ENCODE assay signal across 14 cellular contexts in genomic region chr15:57784081-57784488, GRCh38.
DNase-seq lines count a peak whose midpoint lies in the region; ATAC-seq, FAIRE-seq and TF ChIP-seq lines count a peak whose summit lies in the region.
"Had no signal": no experiment of that assay in that cellular context is flagged by ENCODE, and none has a peak within 500 bp of the region (broad histone marks: within the 10 kb centered on the region; RNA-seq: fewer than 3 reads in every experiment).

No MANE protein-coding gene starts in this region.

- H2BK15ac ChIP-seq in mesendoderm (replicated peaks; ENCODE audit: low read depth) = no peak overlapping the region

- H3K23ac ChIP-seq in mesendoderm (ENCODE audit: low read length) = no peak overlapping the region

- no peak overlapping the region for H3K4me3 Mint-ChIP-seq in stimulated activated memory B cell treated with anti-CD40 and anti-IgM and Interleukin-4, amounts not matched to agents 10 μg/mL and 1 μg/mL and 100 μg/mL, for 72 hours
- H3K4me3 Mint-ChIP-seq: activated CD4-positive, alpha-beta memory T cell treated with anti-CD3 and anti-CD28 coated beads, Interleukin-2, amount 10 ng/mL, durations not matched to agents 7 days and 5 days; activated naive CD8-positive, alpha-beta T cell treated with anti-CD3 and anti-CD28 coated beads for 36 hours had no signal

- H3K9ac ChIP-seq in endothelial cell of umbilical vein (replicated peaks; ENCODE audit: extremely low read depth, insufficient read depth, low read length) = no peak overlapping the region
- no peak overlapping the region for H3K9ac ChIP-seq in mesendoderm (ENCODE audit: low read length)

- H3K27ac Mint-ChIP-seq in stimulated activated memory B cell treated with anti-CD40 and anti-IgM and Interleukin-4, amounts not matched to agents 10 μg/mL and 1 μg/mL and 100 μg/mL, for 72 hours = no peak overlapping the region
- H3K27ac Mint-ChIP-seq: activated CD4-positive, alpha-beta memory T cell treated with anti-CD3 and anti-CD28 coated beads, Interleukin-2, amount 10 ng/mL, durations not matched to agents 7 days and 5 days; activated naive CD8-positive, alpha-beta T cell treated with anti-CD3 and anti-CD28 coated beads for 36 hours had no signal

- H3K36me3 ChIP-seq in endothelial cell of umbilical vein (ENCODE audit: control insufficient read depth in 2 of 2, extremely low read depth in 1 of 2, insufficient read depth in 2 of 2, low read length in 2 of 2) (no peaks in the 10 kb centered on the region), mucosa of descending colon (ENCODE audit: low read depth) (no peaks in the 10 kb centered on the region), mesendoderm (ENCODE audit: control insufficient read depth, insufficient read depth, low read length) (no peaks in the 10 kb centered on the region)
- H3K36me3 ChIP-seq: thyroid gland had no signal

- H2BK5ac ChIP-seq in mesendoderm (ENCODE audit: low read length) = no peak overlapping the region

- WGBS in mesendoderm (ENCODE audit: extremely low coverage, insufficient coverage, low lambda C conversion rate) = no CpG with 5 or more reads among the region's 4 CpGs

- DNase-seq in AG08395 (ENCODE audit: low spot score) = peak; percentile 85
- peak; percentile 94 for DNase-seq in M059J (ENCODE audit: low read depth)
- DNase-seq in endothelial cell of umbilical vein (ENCODE audit: low read depth, low spot score) = peak; percentile 14
- DNase-seq in mucosa of descending colon = no peak
- DNase-seq in activated T-cell treated with anti-CD3 and anti-CD28 coated beads, Interleukin-2, amount 50 U/mL, for 1 hour = no peak
- DNase-seq in AG08396 (ENCODE audit: low spot score) = no peak
- DNase-seq in mesendoderm = no peak
- DNase-seq: activated CD4-positive, alpha-beta memory T cell treated with anti-CD3 and anti-CD28 coated beads, Interleukin-2, amount 10 ng/mL, durations not matched to agents 7 days and 5 days; activated naive CD8-positive, alpha-beta T cell treated with anti-CD3 and anti-CD28 coated beads for 36 hours; effector memory CD4-positive, alpha-beta T cell; SW 1271; thyroid gland had no signal

- no peaks in the 10 kb centered on the region for H3K9me3 Mint-ChIP-seq in stimulated activated memory B cell treated with anti-CD40 and anti-IgM and Interleukin-4, amounts not matched to agents 10 μg/mL and 1 μg/mL and 100 μg/mL, for 72 hours
- H3K9me3 Mint-ChIP-seq: activated CD4-positive, alpha-beta memory T cell treated with anti-CD3 and anti-CD28 coated beads, Interleukin-2, amount 10 ng/mL, durations not matched to agents 7 days and 5 days; activated naive CD8-positive, alpha-beta T cell treated with anti-CD3 and anti-CD28 coated beads for 36 hours had no signal

- H2AK5ac ChIP-seq in mesendoderm (ENCODE audit: low read length) = no peak overlapping the region

- no peak overlapping the region for H3K4me3 ChIP-seq in endothelial cell of umbilical vein (replicated peaks in 1 of 3; ENCODE audit: insufficient read depth in 1 of 3, low read depth in 1 of 3, low read length in 3 of 3)
- no peak overlapping the region for H3K4me3 ChIP-seq in mucosa of descending colon
- no peak overlapping the region for H3K4me3 ChIP-seq in mesendoderm (ENCODE audit: low read length)
- H3K4me3 ChIP-seq: A549, thyroid gland had no signal

- no peak overlapping the region for H3K4ac ChIP-seq in mesendoderm (ENCODE audit: low read depth, low read length)

- dilution Hi-C loops in endothelial cell of umbilical vein (cut with MboI; ENCODE audit: extremely low pct_ligation_motif_present, low sequenced_read_pairs) = no loop called here

- H2BK120ac ChIP-seq in mesendoderm (ENCODE audit: low read depth, low read length) = no peak overlapping the region

- H3K9me3 ChIP-seq in endothelial cell of umbilical vein (replicated peaks; ENCODE audit: control insufficient read depth, insufficient read depth, low read length) (no peaks in the 10 kb centered on the region), mucosa of descending colon (no peaks in the 10 kb centered on the region)
- H3K9me3 ChIP-seq: A549, thyroid gland had no signal

- intact Hi-C loops in endothelial cell of umbilical vein (cut with micrococcal nuclease) = no loop called here
- intact Hi-C loops in mucosa of descending colon (cut with DNase I, micrococcal nuclease) = no loop called here

- H3K27me3 Mint-ChIP-seq in stimulated activated memory B cell treated with anti-CD40 and anti-IgM and Interleukin-4, amounts not matched to agents 10 μg/mL and 1 μg/mL and 100 μg/mL, for 72 hours = peaks cover 31% of the 10 kb centered on the region

- H3K79me1 ChIP-seq in mesendoderm (ENCODE audit: low read length) = no peaks in the 10 kb centered on the region

- no peak for TF ChIP-seq POLR2A in endothelial cell of umbilical vein (IDR thresholded peaks at IDR 0.05; ENCODE audit: low read depth, low read length)

- H3K4me1 Mint-ChIP-seq in stimulated activated memory B cell treated with anti-CD40 and anti-IgM and Interleukin-4, amounts not matched to agents 10 μg/mL and 1 μg/mL and 100 μg/mL, for 72 hours = no peaks in the 10 kb centered on the region

- peak overlapping the region; percentile 9 for H2AFZ ChIP-seq in endothelial cell of umbilical vein (ENCODE audit: low read depth, low read length)

- H3K36me3 Mint-ChIP-seq in stimulated activated memory B cell treated with anti-CD40 and anti-IgM and Interleukin-4, amounts not matched to agents 10 μg/mL and 1 μg/mL and 100 μg/mL, for 72 hours = no peaks in the 10 kb centered on the region

- CTCF ChIA-PET in endothelial cell of umbilical vein (lab: Charles Lee) = interaction anchor here (0.9 to 1.9 kb wide), 3 partner anchors 33 to 77 kb away, joined by 3 to 7 read pairs (median 6); no protein-coding TSS in a partner anchor

- FAIRE-seq in endothelial cell of umbilical vein (lab: Jason Lieb, UNC) = no peak
- FAIRE-seq: A549 had no signal

- no peak overlapping the region for H4K8ac ChIP-seq in mesendoderm (ENCODE audit: low read depth, low read length)

- H3K56ac ChIP-seq in mesendoderm (ENCODE audit: low read length) = no peak overlapping the region

- H3K4me2 ChIP-seq in endothelial cell of umbilical vein (ENCODE audit: insufficient read depth, low read length) (no peak overlapping the region), mesendoderm (ENCODE audit: low read length) (no peak overlapping the region)
- H3K4me2 ChIP-seq: A549 had no signal

- H3K27ac ChIP-seq in endothelial cell of umbilical vein (ENCODE audit: insufficient read depth, low read depth, low read length) = no peak overlapping the region
- no peak overlapping the region for H3K27ac ChIP-seq in mesendoderm (ENCODE audit: low read depth, low read length)
- H3K27ac ChIP-seq: A549 had no signal

- peaks cover 9% of the 10 kb centered on the region for H3K4me1 ChIP-seq in endothelial cell of umbilical vein (ENCODE audit: control insufficient read depth, extremely low read depth, insufficient read depth, low read length)
- H3K4me1 ChIP-seq in mucosa of descending colon (ENCODE audit: low read depth) = no peaks in the 10 kb centered on the region
- no peaks in the 10 kb centered on the region for H3K4me1 ChIP-seq in mesendoderm (ENCODE audit: control insufficient read depth, low read depth, low read length)
- H3K4me1 ChIP-seq: A549, thyroid gland had no signal

- H3K27me3 ChIP-seq in endothelial cell of umbilical vein (ENCODE audit: control insufficient read depth in 2 of 2, insufficient read depth in 2 of 2, low read length in 2 of 2) = no peaks in the 10 kb centered on the region
- no peaks in the 10 kb centered on the region for H3K27me3 ChIP-seq in mesendoderm (ENCODE audit: insufficient read depth, low read length, poor library complexity)
- H3K27me3 ChIP-seq: thyroid gland had no signal

- H3K9me1 ChIP-seq in endothelial cell of umbilical vein (replicated peaks; ENCODE audit: control insufficient read depth, extremely low read depth, insufficient read depth, low read length) = no peaks in the 10 kb centered on the region

- POLR2A ChIA-PET in endothelial cell of umbilical vein (lab: Charles Lee) = no interaction called here

- H3K18ac ChIP-seq in mesendoderm (ENCODE audit: low read length) = no peak overlapping the region

- TF ChIP-seq CTCF in endothelial cell of umbilical vein (IDR thresholded peaks at IDR 0.05; ENCODE audit: extremely low read depth in 1 of 2, insufficient read depth in 1 of 2, low read depth in 1 of 2, low read length in 2 of 2) (no peak), mucosa of descending colon (IDR thresholded peaks at IDR 0.05) (no peak)

- no peaks in the 10 kb centered on the region for H4K20me1 ChIP-seq in endothelial cell of umbilical vein (replicated peaks; ENCODE audit: control insufficient read depth, extremely low read depth, insufficient read depth, low read length)

- no TSS peak for BruUV-seq in endothelial cell of umbilical vein (replicated peaks; lab: Mats Ljungman, UMichigan)

- ATAC-seq in mucosa of descending colon = peak; percentile 25
- ATAC-seq in stimulated activated memory B cell treated with anti-CD40 and anti-IgM and Interleukin-4, amounts not matched to agents 10 μg/mL and 1 μg/mL and 100 μg/mL, for 72 hours = no peak
- ATAC-seq: A549 had no signal

- H3K79me2 ChIP-seq in endothelial cell of umbilical vein (ENCODE audit: control insufficient read depth, insufficient read depth, low read length) = no peaks in the 10 kb centered on the region
- H3K79me2 ChIP-seq in mesendoderm (ENCODE audit: control insufficient read depth, insufficient read depth, low read length) = no peaks in the 10 kb centered on the region

- no peak overlapping the region for H4K5ac ChIP-seq in mesendoderm (ENCODE audit: low read length)

TF ChIP-seq in endothelial cell of umbilical vein, 7 proteins besides CTCF, POLR2A, EP300 and RAD21:
- TF ChIP-seq POLR2AphosphoS5 (IDR thresholded peaks at IDR 0.05; ENCODE audit: insufficient read depth, low read depth, low read length) (no peak), GATA2 (IDR thresholded peaks at IDR 0.05; ENCODE audit: insufficient read depth, insufficient read length, low read depth, low read length) (no peak), EZH2 (IDR thresholded peaks at IDR 0.05; ENCODE audit: borderline replicate concordance, low read depth, low read length, severe bottlenecking) (no peak), FOS (IDR thresholded peaks at IDR 0.05; ENCODE audit: borderline replicate concordance, insufficient read depth, low read length) (no peak), JUN (IDR thresholded peaks at IDR 0.05; ENCODE audit: borderline replicate concordance, insufficient read depth, insufficient read length, low read depth) (no peak), MYC (IDR thresholded peaks at IDR 0.05; ENCODE audit: low read depth, low read length) (no peak), MAX (IDR thresholded peaks at IDR 0.05; ENCODE audit: insufficient read depth, insufficient read length) (no peak)
TF ChIP-seq in endothelial cell of umbilical vein: peak in this region for 0.

Comparison
In these comparisons a context has a peak if more than half of its experiments do, and no peak if none do; other contexts are left out.
1. DNase-seq: peak in AG08395 (single experiment), M059J (single experiment) and endothelial cell of umbilical vein (single experiment); none in mucosa of descending colon (0 of 3), activated T-cell treated with anti-CD3 and anti-CD28 coated beads, Interleukin-2, amount 50 U/mL, for 1 hour (single experiment), AG08396 (single experiment) and mesendoderm (single experiment).